Comparison of ENCODE assay signal across 1 cellular context in genomic region chr7:90984692-90985091, GRCh38.
TF ChIP-seq lines count a peak whose summit lies in the region.

No MANE protein-coding gene starts in this region.

TF ChIP-seq in K562, 482 proteins besides CTCF, POLR2A, EP300 and RAD21 (continued from another document):
- TF ChIP-seq HMG20B (CRISPR knock-in tag; IDR thresholded peaks at IDR 0.05) = no peak
- no peak for TF ChIP-seq BRF2 (IDR thresholded peaks at IDR 0.05; ENCODE audit: borderline replicate concordance, insufficient read depth, insufficient read length)
- no peak for TF ChIP-seq PHTF2 (CRISPR knock-in tag; IDR thresholded peaks at IDR 0.05)
- TF ChIP-seq CHD1 (IDR thresholded peaks at IDR 0.05; ENCODE audit: low read length) = no peak
- no peak for TF ChIP-seq STAT5A (IDR thresholded peaks at IDR 0.05; ENCODE audit: borderline replicate concordance, low read length)
TF ChIP-seq in K562: peak in this region for 4.
